8 cellular contexts compared by ENCODE assay signal in the genomic region with DNA sequence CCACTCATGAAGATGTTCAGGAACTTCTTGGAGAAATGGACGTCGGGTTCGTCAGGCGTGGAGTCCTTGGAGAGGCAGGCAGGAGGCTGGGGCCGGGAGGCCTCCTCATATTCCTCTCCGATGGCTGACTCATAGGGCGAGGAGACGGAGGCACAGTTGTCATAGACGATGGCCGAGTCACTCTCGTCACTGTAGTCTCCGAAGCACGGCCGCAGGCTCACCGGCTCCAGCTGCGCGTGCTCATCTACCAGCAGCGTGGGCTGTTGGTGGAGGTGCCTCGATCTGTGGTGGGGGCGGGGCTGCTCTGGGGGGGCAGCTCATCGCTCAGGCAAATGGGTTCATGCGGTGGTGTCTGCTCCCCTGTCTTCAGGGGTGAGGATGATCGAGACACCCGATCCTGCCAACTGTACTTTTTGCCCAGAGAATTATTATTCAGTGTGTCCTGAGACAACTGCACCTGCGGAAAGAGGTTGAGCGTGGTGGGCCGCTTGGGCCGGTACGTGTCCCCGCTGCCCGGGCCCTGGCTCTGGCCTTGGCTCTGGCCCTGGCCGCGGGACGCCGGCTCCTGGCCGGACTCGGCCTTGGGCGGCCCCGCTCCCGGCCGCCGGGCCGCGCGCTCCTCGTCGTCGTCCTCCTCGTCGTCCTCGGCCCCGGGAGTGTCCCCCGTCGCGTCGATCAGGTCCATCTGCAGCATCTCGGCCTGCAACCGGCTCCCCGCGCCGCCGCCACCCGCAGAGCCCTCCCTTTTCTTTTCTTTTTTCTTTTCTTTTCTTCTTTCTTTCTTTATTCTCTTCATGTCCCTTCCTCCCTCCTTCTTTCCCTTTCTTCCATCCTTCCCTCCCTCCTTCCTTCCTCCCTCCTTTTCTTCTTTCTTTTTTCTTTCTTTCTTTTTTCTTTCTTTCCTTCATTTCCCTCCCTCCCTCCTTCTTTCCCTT.
DNase-seq lines count a peak whose midpoint lies in the region; ATAC-seq, FAIRE-seq and TF ChIP-seq lines count a peak whose summit lies in the region.
"Not testable (repeated sequence)": the region's sequence is repeated elsewhere in the genome, so short reads cannot be mapped to it uniquely, and the experiment has no call there.

No MANE protein-coding gene starts in this region.

- not testable (repeated sequence) for H3K9me2 ChIP-seq in HCT116 (ENCODE audit: insufficient read depth)

- not testable (repeated sequence) for H3K27me3 ChIP-seq in HCT116 (ENCODE audit: insufficient read depth, low read length); SJCRH30; HepG2 (ENCODE audit: control insufficient read depth in 1 of 2, insufficient read depth in 2 of 2, low read length in 2 of 2); trophoblast cell (ENCODE audit: insufficient read depth, low read length)

- intact Hi-C loops in HCT116 (cut with micrococcal nuclease); left cardiac atrium (cut with DNase I); HepG2 (cut with micrococcal nuclease; ENCODE audit: unreplicated experiment): not testable (repeated sequence)

- H3K14ac ChIP-seq in trophoblast cell (ENCODE audit: low read length): not testable (repeated sequence)

- not testable (repeated sequence) for FAIRE-seq in A549 (lab: Jason Lieb, UNC); HepG2 (lab: Jason Lieb, UNC)

- CTCF ChIA-PET in A549 (lab: Yijun Ruan, JAX); HCT116 (lab: Charles Lee); HepG2 (lab: Yijun Ruan, JAX; ENCODE audit: low intra/inter-chr PET ratio, low total read pairs): not testable (repeated sequence)

- not testable (repeated sequence) for TF ChIP-seq RAD21 in A549 (conservative IDR thresholded peaks at IDR 0.05 in 1 of 2, IDR thresholded peaks at IDR 0.05 in 1 of 2); HCT116 (IDR thresholded peaks at IDR 0.05; ENCODE audit: low read depth); HepG2 (CRISPR knock-in tag; IDR thresholded peaks at IDR 0.05)

- TF ChIP-seq EP300 in A549 (IDR thresholded peaks at IDR 0.05); HepG2 (IDR thresholded peaks at IDR 0.05; ENCODE audit: low read depth in 2 of 2, low read length in 2 of 2); HepG2 (CRISPR knock-in tag; IDR thresholded peaks at IDR 0.05; ENCODE audit: borderline replicate concordance): not testable (repeated sequence)

- BruUV-seq in HCT116 (replicated peaks; lab: Mats Ljungman, UMichigan); HepG2 (replicated peaks; lab: Mats Ljungman, UMichigan): not testable (repeated sequence)

- not testable (repeated sequence) for H4K91ac ChIP-seq in trophoblast cell (ENCODE audit: low read depth, low read length)

- not testable (repeated sequence) for H3K4me1 Mint-ChIP-seq in stimulated activated naive CD8-positive, alpha-beta T cell treated with anti-CD3 and anti-CD28 coated beads, Interleukin-15, amount 100 ng/mL, for 72 hours

- not testable (repeated sequence) for H3K9me3 Mint-ChIP-seq in stimulated activated naive CD8-positive, alpha-beta T cell treated with anti-CD3 and anti-CD28 coated beads, Interleukin-15, amount 100 ng/mL, for 72 hours

- ATAC-seq in A549 (peak; percentile 16 to 73; a peak in 5 of 6 replicates), HCT116 (peak; percentile 59), esophagus mucosa (peak; percentile 43), left cardiac atrium (peak; percentile 44 to 55), HepG2 (peak; percentile 58)
- peak; percentile 24 for ATAC-seq in stimulated activated naive CD8-positive, alpha-beta T cell treated with anti-CD3 and anti-CD28 coated beads, Interleukin-15, amount 100 ng/mL, for 72 hours

- RAD21 ChIA-PET in HCT116 (lab: Charles Lee; ENCODE audit: low non-redundant PET in 1 of 2, low total read pairs in 2 of 2, uncharacterized antibody in 2 of 2, unreplicated experiment in 2 of 2): not testable (repeated sequence)

- H4K8ac ChIP-seq in trophoblast cell (ENCODE audit: low read depth, low read length): not testable (repeated sequence)

- H3K4me3 ChIP-seq in A549; HCT116 (replicated peaks in 1 of 2; ENCODE audit: low read depth in 1 of 2, low read length in 2 of 2); HepG2 (replicated peaks in 1 of 3; ENCODE audit: insufficient read depth in 1 of 3, low read depth in 2 of 3, low read length in 3 of 3); trophoblast cell (ENCODE audit: low read depth, low read length): not testable (repeated sequence)
- peak overlapping the region; percentile 32 for H3K4me3 ChIP-seq in SJCRH30

- H3K27ac ChIP-seq in A549; HCT116 (ENCODE audit: low read depth, low read length); SJCRH30; HepG2 (ENCODE audit: extremely low read length, insufficient read depth, low read length); trophoblast cell (ENCODE audit: low read depth, low read length): not testable (repeated sequence)

- H3K23ac ChIP-seq in trophoblast cell (ENCODE audit: low read length): not testable (repeated sequence)

- H3K4me3 Mint-ChIP-seq in stimulated activated naive CD8-positive, alpha-beta T cell treated with anti-CD3 and anti-CD28 coated beads, Interleukin-15, amount 100 ng/mL, for 72 hours: not testable (repeated sequence)

- TF ChIP-seq POLR2A in A549 (IDR thresholded peaks at IDR 0.05; ENCODE audit: low read length); HCT116 (IDR thresholded peaks at IDR 0.05; ENCODE audit: borderline replicate concordance, extremely low read depth, insufficient read depth, insufficient read length); HepG2 (IDR thresholded peaks at IDR 0.05; ENCODE audit: insufficient read depth in 1 of 2, low read depth in 2 of 2, low read length in 2 of 2): not testable (repeated sequence)

- H3K9ac ChIP-seq in HCT116 (ENCODE audit: low read length); HepG2 (ENCODE audit: insufficient read depth, low read depth, low read length); trophoblast cell (ENCODE audit: low read length): not testable (repeated sequence)

- not testable (repeated sequence) for H4K12ac ChIP-seq in trophoblast cell (ENCODE audit: low read depth, low read length)

- not testable (repeated sequence) for DNase-seq in A549 (ENCODE audit: low read depth in 1 of 2, low spot score in 1 of 2); HCT116 (ENCODE audit: low read depth, low spot score); left cardiac atrium; HepG2 (ENCODE audit: low spot score); stimulated activated naive CD8-positive, alpha-beta T cell treated with anti-CD3 and anti-CD28 coated beads, Interleukin-15, amount 100 ng/mL, for 72 hours
- DNase-seq in SJCRH30 (peak in 1 of 2 experiments; percentile 25), trophoblast cell (peak; percentile 27 to 46)

- not testable (repeated sequence) for H2BK5ac ChIP-seq in trophoblast cell (ENCODE audit: low read depth, low read length, poor library complexity)

- 81% methylated on average over 32 of the region's 63 CpGs for WGBS in A549 (ENCODE audit: missing lambda C conversion rate)
- 41% methylated on average over 13 of the region's 63 CpGs for WGBS in HepG2 (ENCODE audit: low lambda C conversion rate)
- no CpG with 5 or more reads among the region's 63 CpGs for WGBS in trophoblast cell (ENCODE audit: extremely low coverage, insufficient coverage, insufficient read length)

- POLR2A ChIA-PET in A549 (lab: Yijun Ruan, JAX); HCT116 (lab: Charles Lee); HepG2 (lab: Yijun Ruan, JAX): not testable (repeated sequence)

- not testable (repeated sequence) for H4K20me1 ChIP-seq in HCT116 (ENCODE audit: insufficient read depth); HepG2 (ENCODE audit: insufficient read depth, low read length)

- not testable (repeated sequence) for TF ChIP-seq CTCF in A549 (IDR thresholded peaks at IDR 0.05); HCT116 (IDR thresholded peaks at IDR 0.05 in 2 of 3, conservative IDR thresholded peaks at IDR 0.05 in 1 of 3; ENCODE audit: borderline replicate concordance in 1 of 3, insufficient read depth in 1 of 3, low read depth in 2 of 3, low read length in 2 of 3); HepG2 (CRISPR knock-in tag; IDR thresholded peaks at IDR 0.05)

- H2AK5ac ChIP-seq in trophoblast cell (ENCODE audit: low read length): not testable (repeated sequence)

- not testable (repeated sequence) for H3K4ac ChIP-seq in trophoblast cell (ENCODE audit: low read depth, low read length)

- not testable (repeated sequence) for H3K4me1 ChIP-seq in A549; HCT116 (ENCODE audit: control insufficient read depth in 1 of 2, insufficient read depth in 2 of 2, low read length in 2 of 2); SJCRH30; HepG2 (ENCODE audit: insufficient read depth, low read length); trophoblast cell (ENCODE audit: control insufficient read depth in 1 of 2, insufficient read depth in 2 of 2, low read length in 2 of 2)

- not testable (repeated sequence) for H2AFZ ChIP-seq in HCT116 (ENCODE audit: low read depth, low read length, poor library complexity, severe bottlenecking); HepG2 (ENCODE audit: low read length); trophoblast cell (ENCODE audit: insufficient read depth, low read length, poor library complexity)

- H3K36me3 ChIP-seq in HCT116 (ENCODE audit: control insufficient read depth in 1 of 2, insufficient read depth in 2 of 2, low read length in 2 of 2); SJCRH30; HepG2 (replicated peaks in 1 of 2; ENCODE audit: control insufficient read depth in 1 of 2, insufficient read depth in 2 of 2, low read length in 2 of 2); trophoblast cell (ENCODE audit: control insufficient read depth in 1 of 2, insufficient read depth in 2 of 2, low read length in 2 of 2): not testable (repeated sequence)

- in situ Hi-C loops in HepG2 (cut with HindIII; ENCODE audit: extremely low pct_ligation_motif_present, low pct_unique_long_range_greater_than_20kb): not testable (repeated sequence)

- H3K79me2 ChIP-seq in HCT116 (ENCODE audit: insufficient read depth, low read length); HepG2 (ENCODE audit: insufficient read depth, low read length); trophoblast cell (ENCODE audit: control insufficient read depth, insufficient read depth, low read length, poor library complexity): not testable (repeated sequence)

- H2BK120ac ChIP-seq in trophoblast cell (ENCODE audit: insufficient read depth, low read length, poor library complexity): not testable (repeated sequence)

- H3K4me2 ChIP-seq in A549; HCT116 (ENCODE audit: low read length); HepG2 (ENCODE audit: low read depth, low read length); trophoblast cell (ENCODE audit: low read length): not testable (repeated sequence)

- not testable (repeated sequence) for H3K79me1 ChIP-seq in trophoblast cell (ENCODE audit: low read length)

- not testable (repeated sequence) for H3K9me3 ChIP-seq in A549; HCT116 (ENCODE audit: control insufficient read depth in 1 of 2, insufficient read depth in 1 of 2, low read depth in 1 of 2, low read length in 2 of 2); SJCRH30 (replicated peaks); HepG2 (ENCODE audit: low read length); trophoblast cell (ENCODE audit: insufficient read depth, low read depth, low read length)

- not testable (repeated sequence) for H3K27me3 Mint-ChIP-seq in stimulated activated naive CD8-positive, alpha-beta T cell treated with anti-CD3 and anti-CD28 coated beads, Interleukin-15, amount 100 ng/mL, for 72 hours

- not testable (repeated sequence) for H2BK12ac ChIP-seq in trophoblast cell (ENCODE audit: low read length)

- H3K18ac ChIP-seq in trophoblast cell (ENCODE audit: low read length): not testable (repeated sequence)

- not testable (repeated sequence) for H3K27ac Mint-ChIP-seq in stimulated activated naive CD8-positive, alpha-beta T cell treated with anti-CD3 and anti-CD28 coated beads, Interleukin-15, amount 100 ng/mL, for 72 hours
